ENCODE assay signal across 13 cellular contexts in genomic region chr1:108117908-108118902, GRCh38.
DNase-seq lines count a peak whose midpoint lies in the region; ATAC-seq, FAIRE-seq and TF ChIP-seq lines count a peak whose summit lies in the region.
"Had no signal": no experiment of that assay in that cellular context is flagged by ENCODE, and none has a peak within 500 bp of the region (broad histone marks: within the 10 kb centered on the region; RNA-seq: fewer than 3 reads in every experiment).

No MANE protein-coding gene starts in this region.

- H3K27me3 ChIP-seq in K562 (ENCODE audit: control insufficient read depth in 2 of 2, insufficient read depth in 2 of 2, low read length in 2 of 2) (peaks cover 21 to 39% of the 10 kb centered on the region in 2 experiments), neural progenitor cell (no peaks in the 10 kb centered on the region)

- no peaks in the 10 kb centered on the region for H3K36me3 Mint-ChIP-seq in activated CD4-positive, alpha-beta T cell treated with anti-CD3 and anti-CD28 coated beads, Interleukin-2, amount 10 ng/mL, durations not matched to agents 7 days and 5 days (ENCODE audit: low read depth)
- peaks cover 2% of the 10 kb centered on the region for H3K36me3 Mint-ChIP-seq in neural progenitor cell
- H3K36me3 Mint-ChIP-seq: activated naive CD8-positive, alpha-beta T cell treated with anti-CD3 and anti-CD28 coated beads, Interleukin-2, amount 10 ng/mL, durations not matched to agents 7 days and 5 days; mesothelial cell of epicardium; WTC11 had no signal

- peaks cover 5% of the 10 kb centered on the region for H3K4me1 Mint-ChIP-seq in activated CD4-positive, alpha-beta T cell treated with anti-CD3 and anti-CD28 coated beads, Interleukin-2, amount 10 ng/mL, durations not matched to agents 7 days and 5 days
- H3K4me1 Mint-ChIP-seq in neural progenitor cell = no peaks in the 10 kb centered on the region

- H3K27ac ChIP-seq in K562 (ENCODE audit: extremely low read depth, low read depth, low read length) = no peak overlapping the region
- H3K27ac ChIP-seq in neural progenitor cell = no peak overlapping the region

- H3K4me2 ChIP-seq in K562 (ENCODE audit: insufficient read depth, low read length) = peak overlapping the region; percentile 48
- no peak overlapping the region for H3K4me2 ChIP-seq in neural progenitor cell

- TF ChIP-seq CTCF in K562 (IDR thresholded peaks at IDR 0.05 in 2 of 3, conservative IDR thresholded peaks at IDR 0.05 in 1 of 3; ENCODE audit: insufficient read depth in 2 of 3, low read depth in 1 of 3, low read length in 3 of 3) (no peak), neural progenitor cell (IDR thresholded peaks at IDR 0.05) (no peak)

- no peak overlapping the region for H3K4me3 Mint-ChIP-seq in activated CD4-positive, alpha-beta T cell treated with anti-CD3 and anti-CD28 coated beads, Interleukin-2, amount 10 ng/mL, durations not matched to agents 7 days and 5 days
- peak overlapping the region; percentile 2 for H3K4me3 Mint-ChIP-seq in neural progenitor cell
- H3K4me3 Mint-ChIP-seq: activated naive CD8-positive, alpha-beta T cell treated with anti-CD3 and anti-CD28 coated beads, Interleukin-2, amount 10 ng/mL, durations not matched to agents 7 days and 5 days; mesothelial cell of epicardium; WTC11 had no signal

- H3K4me1 ChIP-seq in K562 (replicated peaks in 1 of 2; ENCODE audit: control insufficient read depth in 2 of 2, insufficient read depth in 2 of 2, low read length in 2 of 2) = peaks cover 6 to 9% of the 10 kb centered on the region in 2 experiments; a peak in 4 of 5 replicates
- H3K4me1 ChIP-seq in neural progenitor cell = no peaks in the 10 kb centered on the region

- H3K36me3 ChIP-seq in K562 (ENCODE audit: control insufficient read depth, insufficient read depth, low read length) = no peaks in the 10 kb centered on the region
- H3K36me3 ChIP-seq in neural progenitor cell = no peaks in the 10 kb centered on the region

- no peak for TF ChIP-seq POLR2A in K562 (conservative IDR thresholded peaks at IDR 0.05)

- peak; percentile 25 for DNase-seq in activated CD4-positive, alpha-beta T cell treated with anti-CD3 and anti-CD28 coated beads for 48 hours
- DNase-seq in activated CD4-positive, alpha-beta T cell treated with anti-CD3 and anti-CD28 coated beads, Interleukin-2, amount 10 ng/mL, durations not matched to agents 7 days and 5 days = no peak
- DNase-seq in MV-4-11 (lab: John Stamatoyannopoulos, UW) (peak; percentile 89), K562 (ENCODE audit: extremely low read depth in 1 of 4, low spot score in 3 of 4) (peak in 2 of 4 experiments; percentile 38 to 43), neural progenitor cell (ENCODE audit: low spot score) (no peak), NCI-H510A treated with DMSO at 0.1 percent for 48 hours (lab: John Stamatoyannopoulos, UW) (no peak)
- DNase-seq: activated naive CD8-positive, alpha-beta T cell treated with anti-CD3 and anti-CD28 coated beads, Interleukin-2, amount 10 ng/mL, durations not matched to agents 7 days and 5 days; NCI-H524 treated with DMSO at 0.1 percent for 48 hours; stimulated activated naive CD8-positive, alpha-beta T cell treated with anti-CD3 and anti-CD28 coated beads, Interleukin-15, Interleukin-2, amounts not matched to agents 100 U/mL and 50 U/mL, for 24 hours had no signal

- BruUV-seq in K562 (replicated peaks; lab: Mats Ljungman, UMichigan) = no TSS peak

- H3K79me2 ChIP-seq in K562 (ENCODE audit: control insufficient read depth, insufficient read depth, low read length) (no peaks in the 10 kb centered on the region), neural progenitor cell (ENCODE audit: low read depth) (no peaks in the 10 kb centered on the region)

- in situ Hi-C loops in K562 (cut with MboI) = no loop called here

- no peak for FAIRE-seq in K562 (lab: Jason Lieb, UNC)

- peak; percentile 73 for ATAC-seq in K562
- no peak for ATAC-seq in GM18867 (IDR thresholded peaks at IDR 0.05; ENCODE audit: unreplicated experiment)
- no peak for ATAC-seq in GM21619 (IDR thresholded peaks at IDR 0.05; ENCODE audit: unreplicated experiment)
- ATAC-seq: stimulated activated naive CD8-positive, alpha-beta T cell treated with anti-CD3 and anti-CD28 coated beads, Interleukin-15, Interleukin-2, amounts not matched to agents 100 U/mL and 50 U/mL, for 24 hours; WTC11 had no signal

- H3K9ac ChIP-seq in K562 (ENCODE audit: insufficient read depth in 1 of 2, low read depth in 2 of 2, low read length in 2 of 2) (no peak overlapping the region), neural progenitor cell (no peak overlapping the region)

- peaks cover 5% of the 10 kb centered on the region for H3K27me3 Mint-ChIP-seq in activated CD4-positive, alpha-beta T cell treated with anti-CD3 and anti-CD28 coated beads, Interleukin-2, amount 10 ng/mL, durations not matched to agents 7 days and 5 days
- H3K27me3 Mint-ChIP-seq in neural progenitor cell (ENCODE audit: insufficient read depth, low read depth) = peaks cover 6% of the 10 kb centered on the region

- H3F3A ChIP-seq in neural progenitor cell (ENCODE audit: low read depth) = no peaks in the 10 kb centered on the region

- H3K9me3 Mint-ChIP-seq in activated CD4-positive, alpha-beta T cell treated with anti-CD3 and anti-CD28 coated beads, Interleukin-2, amount 10 ng/mL, durations not matched to agents 7 days and 5 days = no peaks in the 10 kb centered on the region
- peaks cover 3% of the 10 kb centered on the region for H3K9me3 Mint-ChIP-seq in neural progenitor cell
- H3K9me3 Mint-ChIP-seq: activated naive CD8-positive, alpha-beta T cell treated with anti-CD3 and anti-CD28 coated beads, Interleukin-2, amount 10 ng/mL, durations not matched to agents 7 days and 5 days; mesothelial cell of epicardium; WTC11 had no signal

- CTCF ChIA-PET in activated CD4-positive, alpha-beta T cell treated with anti-CD3 and anti-CD28 coated beads, Interleukin-2, amount 10 ng/mL, durations not matched to agents 7 days and 5 days (lab: Charles Lee) = interaction anchor here (2.4 to 2.8 kb wide), 2 partner anchors 12 to 336 kb away, joined by 6 to 12 read pairs; no protein-coding TSS in a partner anchor
- CTCF ChIA-PET in K562 (lab: Yijun Ruan, JAX; ENCODE audit: low intra/inter-chr PET ratio) = no interaction called here

- H2AFZ ChIP-seq in K562 (ENCODE audit: low read depth, low read length) = peak overlapping the region; percentile 56; the same call in 1 of the 2 replicates
- no peak overlapping the region for H2AFZ ChIP-seq in neural progenitor cell (replicated peaks)

- 18% methylated on average over 5 of the region's 5 CpGs for WGBS in K562 (ENCODE audit: insufficient coverage, low coverage, missing lambda C conversion rate)

- H3K4me3 ChIP-seq in K562 (no peak overlapping the region), neural progenitor cell (no peak overlapping the region)

- H4K20me1 ChIP-seq in K562 (replicated peaks; ENCODE audit: control insufficient read depth, insufficient read depth, low read length) (no peaks in the 10 kb centered on the region), neural progenitor cell (ENCODE audit: low read depth) (no peaks in the 10 kb centered on the region)

- intact Hi-C loops in K562 (cut with micrococcal nuclease) = no loop called here

- H3K9me1 ChIP-seq in K562 (ENCODE audit: control insufficient read depth, insufficient read depth, low read length) = no peaks in the 10 kb centered on the region

- H3K9me3 ChIP-seq in K562 (replicated peaks; ENCODE audit: control insufficient read depth, insufficient read depth, low read depth, low read length) (no peaks in the 10 kb centered on the region), neural progenitor cell (ENCODE audit: low read depth) (no peaks in the 10 kb centered on the region)

- no peak for TF ChIP-seq RAD21 in K562 (CRISPR knock-in tag; conservative IDR thresholded peaks at IDR 0.05 in 1 of 2, IDR thresholded peaks at IDR 0.05 in 1 of 2)

- no peak overlapping the region for H3K27ac Mint-ChIP-seq in activated CD4-positive, alpha-beta T cell treated with anti-CD3 and anti-CD28 coated beads, Interleukin-2, amount 10 ng/mL, durations not matched to agents 7 days and 5 days
- H3K27ac Mint-ChIP-seq in neural progenitor cell = no peak overlapping the region
- H3K27ac Mint-ChIP-seq: activated naive CD8-positive, alpha-beta T cell treated with anti-CD3 and anti-CD28 coated beads, Interleukin-2, amount 10 ng/mL, durations not matched to agents 7 days and 5 days; mesothelial cell of epicardium; WTC11 had no signal

- no peak for TF ChIP-seq EP300 in K562 (IDR thresholded peaks at IDR 0.05; ENCODE audit: low read length)

- POLR2A ChIA-PET in activated CD4-positive, alpha-beta T cell treated with anti-CD3 and anti-CD28 coated beads, Interleukin-2, amount 10 ng/mL, durations not matched to agents 7 days and 5 days (lab: Charles Lee) = interaction anchor here (0.7 kb wide), 1 partner anchor 336 kb away, joined by 3 read pairs; no protein-coding TSS in a partner anchor
- POLR2A ChIA-PET in K562 (lab: Yijun Ruan, JAX) = interaction anchor here (0.6 to 1.1 kb wide), 2 partner anchors 11 to 465 kb away, joined by 3 to 4 read pairs; no protein-coding TSS in a partner anchor

TF ChIP-seq in K562, 482 proteins besides CTCF, POLR2A, EP300 and RAD21 (continues in another document):
- TF ChIP-seq POLR2AphosphoS5 (IDR thresholded peaks at IDR 0.05; ENCODE audit: control insufficient read depth, insufficient read depth, low read depth, low read length) (no peak), ESRRB (CRISPR knock-in tag; IDR thresholded peaks at IDR 0.05; ENCODE audit: borderline replicate concordance) (no peak), DEAF1 (CRISPR knock-in tag; IDR thresholded peaks at IDR 0.05) (no peak), ERF (CRISPR knock-in tag; IDR thresholded peaks at IDR 0.05) (0 out of 2 replicates have a peak, but pooled peaks have one; percentile 30)

Comparison
In these comparisons a context has a peak if more than half of its experiments do, and no peak if none do; other contexts are left out.
1. DNase-seq: peak in activated CD4-positive, alpha-beta T cell treated with anti-CD3 and anti-CD28 coated beads for 48 hours (single experiment) and MV-4-11 (single experiment); none in activated CD4-positive, alpha-beta T cell treated with anti-CD3 and anti-CD28 coated beads, Interleukin-2, amount 10 ng/mL, durations not matched to agents 7 days and 5 days (single experiment), neural progenitor cell (single experiment) and NCI-H510A treated with DMSO at 0.1 percent for 48 hours (single experiment).